17 cellular contexts compared by ENCODE assay signal in genomic region chr9:124339603-124340146, GRCh38.
DNase-seq lines count a peak whose midpoint lies in the region; ATAC-seq, FAIRE-seq and TF ChIP-seq lines count a peak whose summit lies in the region.
"Had no signal": no experiment of that assay in that cellular context is flagged by ENCODE, and none has a peak within 500 bp of the region (broad histone marks: within the 10 kb centered on the region; RNA-seq: fewer than 3 reads in every experiment).

No MANE protein-coding gene starts in this region.

- TF ChIP-seq EP300 in HepG2 (IDR thresholded peaks at IDR 0.05; ENCODE audit: low read depth in 2 of 2, low read length in 2 of 2) (no peak), HepG2 (CRISPR knock-in tag; IDR thresholded peaks at IDR 0.05; ENCODE audit: borderline replicate concordance) (no peak)

- DNase-seq in Right ventricle myocardium inferior (ENCODE audit: missing footprints) (peak; percentile 20), left ventricle myocardium inferior (no peak), WTC11 (ENCODE audit: low spot score) (no peak), HepG2 (ENCODE audit: low spot score) (no peak), HuH-7 (ENCODE audit: low spot score) (no peak), NCI-H1092 (lab: John Stamatoyannopoulos, UW) (no peak)
- DNase-seq in stimulated activated effector memory CD8-positive, alpha-beta T cell treated with anti-CD3 and anti-CD28 coated beads, Interleukin-12 subunit alpha, Interleukin-12 subunit beta, amount 100 ng/mL, for 72 hours (ENCODE audit: low spot score in 2 of 2), result no peak
- DNase-seq in activated CD4-positive, alpha-beta T cell treated with anti-CD3 and anti-CD28 coated beads for 36 hours, result no peak
- DNase-seq: COR-L47, MM.1S, NCI-H1930, NCI-H2171, NCI-H774, SIG-M5 had no signal

- H3K4me1 Mint-ChIP-seq in WTC11, result peaks cover 13% of the 10 kb centered on the region
- H3K4me1 Mint-ChIP-seq in stimulated activated effector memory CD8-positive, alpha-beta T cell treated with anti-CD3 and anti-CD28 coated beads, Interleukin-12 subunit alpha, Interleukin-12 subunit beta, amount 100 ng/mL, for 72 hours, result no peaks in the 10 kb centered on the region
- H3K4me1 Mint-ChIP-seq in activated CD4-positive, alpha-beta T cell treated with anti-CD3 and anti-CD28 coated beads for 36 hours, result no peaks in the 10 kb centered on the region
- H3K4me1 Mint-ChIP-seq: CD14-positive monocyte had no signal

- H3K4me3 Mint-ChIP-seq in WTC11, result no peak overlapping the region
- no peak overlapping the region for H3K4me3 Mint-ChIP-seq in stimulated activated effector memory CD8-positive, alpha-beta T cell treated with anti-CD3 and anti-CD28 coated beads, Interleukin-12 subunit alpha, Interleukin-12 subunit beta, amount 100 ng/mL, for 72 hours
- H3K4me3 Mint-ChIP-seq in activated CD4-positive, alpha-beta T cell treated with anti-CD3 and anti-CD28 coated beads for 36 hours, result no peak overlapping the region
- H3K4me3 Mint-ChIP-seq: CD14-positive monocyte had no signal

- CTCF ChIA-PET in WTC11 (lab: Charles Lee) (interaction anchor here (1.0 to 3.0 kb wide), 4 partner anchors 15 to 299 kb away, joined by 3 to 14 read pairs (median 6); no protein-coding TSS in a partner anchor), HepG2 (lab: Yijun Ruan, JAX; ENCODE audit: low intra/inter-chr PET ratio, low total read pairs) (no interaction called here)
- CTCF ChIA-PET in activated CD4-positive, alpha-beta T cell treated with anti-CD3 and anti-CD28 coated beads for 36 hours (lab: Charles Lee), result no interaction called here

- no peaks in the 10 kb centered on the region for H3K27me3 Mint-ChIP-seq in WTC11 (ENCODE audit: low read depth)
- H3K27me3 Mint-ChIP-seq in activated CD4-positive, alpha-beta T cell treated with anti-CD3 and anti-CD28 coated beads for 36 hours, result no peaks in the 10 kb centered on the region

- H3K27ac ChIP-seq in left ventricle myocardium inferior (replicated peaks), result no peak overlapping the region
- H3K27ac ChIP-seq in HepG2 (ENCODE audit: extremely low read length, insufficient read depth, low read length), result no peak overlapping the region
- H3K27ac ChIP-seq: HL-60, KMS-11 had no signal

- peaks cover 18% of the 10 kb centered on the region for H3K36me3 Mint-ChIP-seq in WTC11
- H3K36me3 Mint-ChIP-seq in stimulated activated effector memory CD8-positive, alpha-beta T cell treated with anti-CD3 and anti-CD28 coated beads, Interleukin-12 subunit alpha, Interleukin-12 subunit beta, amount 100 ng/mL, for 72 hours, result peaks cover 28% of the 10 kb centered on the region
- H3K36me3 Mint-ChIP-seq in activated CD4-positive, alpha-beta T cell treated with anti-CD3 and anti-CD28 coated beads for 36 hours (ENCODE audit: low read depth), result peaks cover 4% of the 10 kb centered on the region

- no peak for ATAC-seq in Right ventricle myocardium inferior
- 0 out of 2 replicates have a peak, but pooled peaks have one; percentile 11 for ATAC-seq in WTC11
- no peak for ATAC-seq in HepG2
- no peak for ATAC-seq in stimulated activated effector memory CD8-positive, alpha-beta T cell treated with anti-CD3 and anti-CD28 coated beads, Interleukin-12 subunit alpha, Interleukin-12 subunit beta, amount 100 ng/mL, for 72 hours
- no peak for ATAC-seq in activated CD4-positive, alpha-beta T cell treated with anti-CD3 and anti-CD28 coated beads for 36 hours

- H3K27me3 ChIP-seq in left ventricle myocardium inferior (ENCODE audit: low read depth), result no peaks in the 10 kb centered on the region
- no peaks in the 10 kb centered on the region for H3K27me3 ChIP-seq in HepG2 (ENCODE audit: control insufficient read depth in 1 of 2, insufficient read depth in 2 of 2, low read length in 2 of 2)

- H3K9me3 ChIP-seq in left ventricle myocardium inferior (replicated peaks), result peaks cover 13% of the 10 kb centered on the region
- no peaks in the 10 kb centered on the region for H3K9me3 ChIP-seq in HepG2 (ENCODE audit: low read length)

- FAIRE-seq in HepG2 (lab: Jason Lieb, UNC), result no peak

- no peaks in the 10 kb centered on the region for H4K20me1 ChIP-seq in HepG2 (ENCODE audit: insufficient read depth, low read length)

- TF ChIP-seq RAD21 in HepG2 (CRISPR knock-in tag; IDR thresholded peaks at IDR 0.05), result no peak

- H3K4me3 ChIP-seq in left ventricle myocardium inferior, result no peak overlapping the region
- no peak overlapping the region for H3K4me3 ChIP-seq in HepG2 (replicated peaks in 1 of 3; ENCODE audit: insufficient read depth in 1 of 3, low read depth in 2 of 3, low read length in 3 of 3)

- peaks cover 21% of the 10 kb centered on the region for H3K36me3 ChIP-seq in left ventricle myocardium inferior
- peaks cover 27 to 73% of the 10 kb centered on the region in 2 experiments for H3K36me3 ChIP-seq in HepG2 (replicated peaks in 1 of 2; ENCODE audit: control insufficient read depth in 1 of 2, insufficient read depth in 2 of 2, low read length in 2 of 2)

- no peak overlapping the region for H3K4me2 ChIP-seq in HepG2 (ENCODE audit: low read depth, low read length)
- H3K4me2 ChIP-seq: KMS-11 had no signal

- no peak overlapping the region for H3K27ac Mint-ChIP-seq in WTC11
- peak overlapping the region; percentile 40 for H3K27ac Mint-ChIP-seq in stimulated activated effector memory CD8-positive, alpha-beta T cell treated with anti-CD3 and anti-CD28 coated beads, Interleukin-12 subunit alpha, Interleukin-12 subunit beta, amount 100 ng/mL, for 72 hours
- H3K27ac Mint-ChIP-seq in activated CD4-positive, alpha-beta T cell treated with anti-CD3 and anti-CD28 coated beads for 36 hours, result no peak overlapping the region

- no peak overlapping the region for H3K9ac ChIP-seq in HepG2 (ENCODE audit: insufficient read depth, low read depth, low read length)
- H3K9ac ChIP-seq: KMS-11 had no signal

- intact Hi-C loops in Right ventricle myocardium inferior (cut with DNase I) (no loop called here), left ventricle myocardium inferior (cut with micrococcal nuclease) (no loop called here), HepG2 (cut with micrococcal nuclease; ENCODE audit: unreplicated experiment) (no loop called here)
- intact Hi-C loops in activated CD4-positive, alpha-beta T cell treated with anti-CD3 and anti-CD28 coated beads for 36 hours (cut with DNase I, micrococcal nuclease), result no loop called here

- BruUV-seq in HepG2 (replicated peaks; lab: Mats Ljungman, UMichigan), result no TSS peak

- peaks cover 14% of the 10 kb centered on the region for H3K9me3 Mint-ChIP-seq in WTC11
- no peaks in the 10 kb centered on the region for H3K9me3 Mint-ChIP-seq in stimulated activated effector memory CD8-positive, alpha-beta T cell treated with anti-CD3 and anti-CD28 coated beads, Interleukin-12 subunit alpha, Interleukin-12 subunit beta, amount 100 ng/mL, for 72 hours
- H3K9me3 Mint-ChIP-seq in activated CD4-positive, alpha-beta T cell treated with anti-CD3 and anti-CD28 coated beads for 36 hours (ENCODE audit: low read depth), result peaks cover 6% of the 10 kb centered on the region

- in situ Hi-C loops in HepG2 (cut with HindIII; ENCODE audit: extremely low pct_ligation_motif_present, low pct_unique_long_range_greater_than_20kb), result no loop called here

- H2AFZ ChIP-seq in HepG2 (ENCODE audit: low read length), result no peak overlapping the region

- H3K4me1 ChIP-seq in left ventricle myocardium inferior, result peaks cover 15% of the 10 kb centered on the region
- no peaks in the 10 kb centered on the region for H3K4me1 ChIP-seq in HepG2 (ENCODE audit: insufficient read depth, low read length)

- POLR2A ChIA-PET in WTC11 (lab: Charles Lee), result no interaction called here
- POLR2A ChIA-PET in HepG2 (lab: Yijun Ruan, JAX), result no interaction called here
- POLR2A ChIA-PET in activated CD4-positive, alpha-beta T cell treated with anti-CD3 and anti-CD28 coated beads for 36 hours (lab: Charles Lee), result no interaction called here

- TF ChIP-seq CTCF in left ventricle myocardium inferior (IDR thresholded peaks at IDR 0.05; ENCODE audit: borderline replicate concordance), result no peak
- TF ChIP-seq CTCF in WTC11 (IDR thresholded peaks at IDR 0.05), result no peak
- no peak for TF ChIP-seq CTCF in HepG2 (CRISPR knock-in tag; IDR thresholded peaks at IDR 0.05)

- no peak for TF ChIP-seq POLR2A in HepG2 (IDR thresholded peaks at IDR 0.05; ENCODE audit: insufficient read depth in 1 of 2, low read depth in 2 of 2, low read length in 2 of 2)

- no peaks in the 10 kb centered on the region for H3K79me2 ChIP-seq in HepG2 (ENCODE audit: insufficient read depth, low read length)

- 100% methylated on average over 9 of the region's 13 CpGs for WGBS in HepG2 (ENCODE audit: low lambda C conversion rate)

TF ChIP-seq in WTC11, 78 proteins besides CTCF, POLR2A, EP300 and RAD21 (continues in another document):
- no peak for TF ChIP-seq KAT7 (CRISPR knock-in tag; IDR thresholded peaks at IDR 0.05; ENCODE audit: borderline replicate concordance)
- TF ChIP-seq CREM (CRISPR knock-in tag; IDR thresholded peaks at IDR 0.05), result no peak
- no peak for TF ChIP-seq ZNF671 (CRISPR knock-in tag; IDR thresholded peaks at IDR 0.05)
- TF ChIP-seq MXD4 (CRISPR knock-in tag; IDR thresholded peaks at IDR 0.05; ENCODE audit: borderline replicate concordance), result no peak
- TF ChIP-seq NFE2L1 (CRISPR knock-in tag; IDR thresholded peaks at IDR 0.05), result no peak
- TF ChIP-seq OVOL2 (CRISPR knock-in tag; IDR thresholded peaks at IDR 0.05; ENCODE audit: borderline replicate concordance), result no peak
- no peak for TF ChIP-seq USF2 (CRISPR knock-in tag; IDR thresholded peaks at IDR 0.05)

TF ChIP-seq in HepG2, 621 proteins besides CTCF, POLR2A, EP300 and RAD21:
- peak; percentile 94 for TF ChIP-seq RBM22 (optimal IDR thresholded peaks at IDR 0.05; ENCODE audit: low read length)
- TF ChIP-seq ZNF235 (CRISPR knock-in tag; IDR thresholded peaks at IDR 0.05; ENCODE audit: borderline replicate concordance), result no peak
- TF ChIP-seq AGO2 (optimal IDR thresholded peaks at IDR 0.05; ENCODE audit: low read depth, low read length), result peak; percentile 66
- no peak for TF ChIP-seq KDM6A (CRISPR knock-in tag; IDR thresholded peaks at IDR 0.05; ENCODE audit: low read depth)
